Comparison of ENCODE assay signal across 8 cellular contexts in genomic region chr6:135162678-135163439, GRCh38. TPM values are rescaled to one million over a fixed set of nuclear protein-coding genes. Genes with fewer than 3 reads are reported as not detected.
A peak's percentile ranks its signal among the peaks of the same experiment; 100 is the strongest.
DNase-seq lines count a peak whose midpoint lies in the region; TF ChIP-seq lines count a peak whose summit lies in the region.

No MANE protein-coding gene starts in this region.

- in situ Hi-C loops in ACHN (cut with HindIII; ENCODE audit: low pct_ligation_motif_present, low pct_unique_long_range_greater_than_20kb, low sequenced_read_pairs): no loop called here
- in situ Hi-C loops in GM13976 (cut with MboI; ENCODE audit: low sequenced_read_pairs, unreplicated experiment): no loop called here

- no peaks in the 10 kb centered on the region for H3K9me3 Mint-ChIP-seq in activated CD4-positive, alpha-beta memory T cell treated with anti-CD3 and anti-CD28 coated beads, Interleukin-2, amount 10 ng/mL, durations not matched to agents 7 days and 5 days

- H3K36me3 Mint-ChIP-seq in activated CD4-positive, alpha-beta memory T cell treated with anti-CD3 and anti-CD28 coated beads, Interleukin-2, amount 10 ng/mL, durations not matched to agents 7 days and 5 days (ENCODE audit: low read depth): peaks cover 2% of the 10 kb centered on the region

- DNase-seq in ACHN (peak; percentile 36), GM13976 (ENCODE audit: low spot score) (no peak), LNCaP clone FGC (ENCODE audit: low read depth) (no peak), fibroblast of villous mesenchyme (ENCODE audit: low read depth) (no peak), KG1 (lab: John Stamatoyannopoulos, UW) (no peak), NCI-H1092 treated with DMSO at 0.1 percent for 48 hours (lab: John Stamatoyannopoulos, UW) (no peak)
- DNase-seq in activated CD4-positive, alpha-beta memory T cell treated with anti-CD3 and anti-CD28 coated beads, Interleukin-2, amount 10 ng/mL, durations not matched to agents 7 days and 5 days: peak; percentile 56
- DNase-seq in stimulated activated CD4-positive, alpha-beta T cell treated with anti-CD3 and anti-CD28 coated beads, Interleukin-12 subunit alpha, Interleukin-12 subunit beta, amount 100 ng/mL, for 48 hours (ENCODE audit: low read depth in 2 of 3, low spot score in 1 of 3): peak in 2 of 3 donors; percentile 38 to 44

- H3K4me3 ChIP-seq in LNCaP clone FGC (ENCODE audit: low read depth, low read length): no peak overlapping the region
- no peak overlapping the region for H3K4me3 ChIP-seq in fibroblast of villous mesenchyme (ENCODE audit: low read depth, low read length)

- TF ChIP-seq CTCF in GM13976 (IDR thresholded peaks at IDR 0.05; ENCODE audit: borderline replicate concordance, control extremely low read depth, extremely low read depth, insufficient read depth, missing control alignments) (peak; percentile 73), LNCaP clone FGC (IDR thresholded peaks at IDR 0.05; ENCODE audit: control insufficient read depth, extremely low read depth, insufficient read depth) (peak; percentile 32), fibroblast of villous mesenchyme (IDR thresholded peaks at IDR 0.05; ENCODE audit: insufficient read depth, low read depth, low read length) (peak; percentile 71)

- peaks cover 61% of the 10 kb centered on the region for H3K4me1 Mint-ChIP-seq in activated CD4-positive, alpha-beta memory T cell treated with anti-CD3 and anti-CD28 coated beads, Interleukin-2, amount 10 ng/mL, durations not matched to agents 7 days and 5 days

- H3K4me3 Mint-ChIP-seq in activated CD4-positive, alpha-beta memory T cell treated with anti-CD3 and anti-CD28 coated beads, Interleukin-2, amount 10 ng/mL, durations not matched to agents 7 days and 5 days: peak overlapping the region; percentile 43

- H3K27me3 Mint-ChIP-seq in activated CD4-positive, alpha-beta memory T cell treated with anti-CD3 and anti-CD28 coated beads, Interleukin-2, amount 10 ng/mL, durations not matched to agents 7 days and 5 days: no peaks in the 10 kb centered on the region

- CTCF ChIA-PET in activated CD4-positive, alpha-beta memory T cell treated with anti-CD3 and anti-CD28 coated beads, Interleukin-2, amount 10 ng/mL, durations not matched to agents 7 days and 5 days (lab: Charles Lee): interaction anchor here (0.8 to 3.4 kb wide), 21 partner anchors 9 to 174 kb away, joined by 3 to 18 read pairs (median 4); partner anchors contain the start of genes HBS1L and MYB

- POLR2A ChIA-PET in activated CD4-positive, alpha-beta memory T cell treated with anti-CD3 and anti-CD28 coated beads, Interleukin-2, amount 10 ng/mL, durations not matched to agents 7 days and 5 days (lab: Charles Lee): interaction anchor here (1.1 to 3.9 kb wide), 4 partner anchors 18 to 108 kb away, joined by 5 to 31 read pairs (median 6); partner anchors contain the start of genes HBS1L and MYB

- peak overlapping the region; percentile 90 for H3K27ac Mint-ChIP-seq in activated CD4-positive, alpha-beta memory T cell treated with anti-CD3 and anti-CD28 coated beads, Interleukin-2, amount 10 ng/mL, durations not matched to agents 7 days and 5 days

RNA-seq across cellular contexts. Expression of gene MYB, which starts 18.2 kb away (rescaled TPM):
- 10 to 100 TPM; 27.7 to 30.3 TPM for total RNA-seq in activated CD4-positive, alpha-beta memory T cell treated with anti-CD3 and anti-CD28 coated beads, Interleukin-2, amount 10 ng/mL, durations not matched to agents 7 days and 5 days
- total RNA-seq in fibroblast of villous mesenchyme: 0.32 and 0.43 TPM in 2 replicates

Comparison
In these comparisons a context has a peak if more than half of its experiments do, and no peak if none do; other contexts are left out.
1. DNase-seq: peak in ACHN (single experiment), activated CD4-positive, alpha-beta memory T cell treated with anti-CD3 and anti-CD28 coated beads, Interleukin-2, amount 10 ng/mL, durations not matched to agents 7 days and 5 days (single experiment) and stimulated activated CD4-positive, alpha-beta T cell treated with anti-CD3 and anti-CD28 coated beads, Interleukin-12 subunit alpha, Interleukin-12 subunit beta, amount 100 ng/mL, for 48 hours (2 of 3); none in GM13976 (single experiment), LNCaP clone FGC (single experiment), fibroblast of villous mesenchyme (single experiment), KG1 (single experiment) and NCI-H1092 treated with DMSO at 0.1 percent for 48 hours (single experiment).
2. RNA of gene MYB, which starts 18.2 kb away (total RNA-seq): 27.7 to 30.3 TPM in activated CD4-positive, alpha-beta memory T cell treated with anti-CD3 and anti-CD28 coated beads, Interleukin-2, amount 10 ng/mL, durations not matched to agents 7 days and 5 days; 0.32 to 0.43 TPM in fibroblast of villous mesenchyme; every median in the first group is over 10 times any median in the second.
3. Peak in every context shown above with its lines, with median percentiles within 50 percentile points of each other: CTCF ChIP-seq.